ENCODE assay signal across 9 cellular contexts in genomic region chr12:69330475-69331473, GRCh38. TPM values are rescaled to one million over a fixed set of nuclear protein-coding genes. Genes with fewer than 3 reads are reported as not detected.
A peak's percentile ranks its signal among the peaks of the same experiment; 100 is the strongest.
DNase-seq lines count a peak whose midpoint lies in the region; ATAC-seq, FAIRE-seq and TF ChIP-seq lines count a peak whose summit lies in the region.
"Had no signal": no experiment of that assay in that cellular context is flagged by ENCODE, and none has a peak within 500 bp of the region (broad histone marks: within the 10 kb centered on the region; RNA-seq: fewer than 3 reads in every experiment).

No MANE protein-coding gene starts in this region.

- no peaks in the 10 kb centered on the region for H3K36me3 ChIP-seq in trophoblast cell (ENCODE audit: control insufficient read depth in 1 of 2, insufficient read depth in 2 of 2, low read length in 2 of 2)

- no peak overlapping the region for H2AK5ac ChIP-seq in trophoblast cell (ENCODE audit: low read length)

- H3K27me3 ChIP-seq in foreskin keratinocyte = no peaks in the 10 kb centered on the region
- no peaks in the 10 kb centered on the region for H3K27me3 ChIP-seq in trophoblast cell (ENCODE audit: insufficient read depth, low read length)

- WGBS in trophoblast cell (ENCODE audit: extremely low coverage, insufficient coverage, insufficient read length) = no CpG with 5 or more reads among the region's 18 CpGs

- H3K9me3 ChIP-seq in trophoblast cell (ENCODE audit: insufficient read depth, low read depth, low read length) = no peaks in the 10 kb centered on the region

- no peak overlapping the region for H4K91ac ChIP-seq in trophoblast cell (ENCODE audit: low read depth, low read length)

- peak; percentile 31; the same call in 1 of the 2 replicates for TF ChIP-seq POLR2A in GM12891 (IDR thresholded peaks at IDR 0.05; ENCODE audit: low read depth, low read length)

- H3K4ac ChIP-seq in trophoblast cell (ENCODE audit: low read depth, low read length) = no peak overlapping the region

- H3K18ac ChIP-seq in trophoblast cell (ENCODE audit: low read length) = no peak overlapping the region

- peak overlapping the region; percentile 26 for H3K27ac ChIP-seq in foreskin keratinocyte
- H3K27ac ChIP-seq in trophoblast cell (ENCODE audit: low read depth, low read length) = no peak overlapping the region

- H3K23ac ChIP-seq in trophoblast cell (ENCODE audit: low read length) = no peak overlapping the region

- no peak for FAIRE-seq in GM12891 (lab: Jason Lieb, UNC)
- FAIRE-seq: colon had no signal

- peaks cover 3% of the 10 kb centered on the region for H3K27me3 Mint-ChIP-seq in activated T-cell treated with anti-CD3 and anti-CD28 coated beads, Interleukin-2, amount 50 U/mL, for 4 hours (ENCODE audit: low read depth)

- no peak overlapping the region for H2BK12ac ChIP-seq in trophoblast cell (ENCODE audit: low read length)

- no peak for DNase-seq in GM12891 (ENCODE audit: insufficient read length, low spot score)
- no peak for DNase-seq in HFF-Myc (ENCODE audit: extremely low read depth, low read depth)
- DNase-seq in NCI-H510A (lab: John Stamatoyannopoulos, UW) = peak; percentile 39
- DNase-seq in activated T-cell treated with anti-CD3 and anti-CD28 coated beads, Interleukin-2, amount 50 U/mL, for 4 hours = peak; percentile 38
- peak in 1 of 2 donors; percentile 18 for DNase-seq in foreskin keratinocyte
- peak in 1 of 2 donors; percentile 20 for DNase-seq in trophoblast cell
- DNase-seq in ureter (ENCODE audit: low spot score) = peak; percentile 50
- DNase-seq in kidney glomerular epithelial cell (lab: John Stamatoyannopoulos, UW) = no peak

- no peak overlapping the region for H3K9ac ChIP-seq in trophoblast cell (ENCODE audit: low read length)

- peak; percentile 76 to 78 for ATAC-seq in activated T-cell treated with anti-CD3 and anti-CD28 coated beads, Interleukin-2, amount 50 U/mL, for 4 hours
- peak; percentile 62 for ATAC-seq in foreskin keratinocyte

- no peak overlapping the region for H2BK5ac ChIP-seq in trophoblast cell (ENCODE audit: low read depth, low read length, poor library complexity)

- no peak overlapping the region for H3K14ac ChIP-seq in trophoblast cell (ENCODE audit: low read length)

- TF ChIP-seq CTCF in HFF-Myc (IDR thresholded peaks at IDR 0.05; ENCODE audit: low read depth, low read length, missing control alignments) (no peak), foreskin keratinocyte (conservative IDR thresholded peaks at IDR 0.05) (no peak)

- no peak overlapping the region for H4K8ac ChIP-seq in trophoblast cell (ENCODE audit: low read depth, low read length)

- H3K79me1 ChIP-seq in trophoblast cell (ENCODE audit: low read length) = no peaks in the 10 kb centered on the region

- H3K4me1 Mint-ChIP-seq in activated T-cell treated with anti-CD3 and anti-CD28 coated beads, Interleukin-2, amount 50 U/mL, for 4 hours (ENCODE audit: low read depth) = peaks cover 62% of the 10 kb centered on the region

- H3K36me3 Mint-ChIP-seq in activated T-cell treated with anti-CD3 and anti-CD28 coated beads, Interleukin-2, amount 50 U/mL, for 4 hours (ENCODE audit: insufficient read depth) = peaks cover 8% of the 10 kb centered on the region

- H3K4me1 ChIP-seq in foreskin keratinocyte (peaks cover 10% of the 10 kb centered on the region), trophoblast cell (ENCODE audit: control insufficient read depth in 1 of 2, insufficient read depth in 2 of 2, low read length in 2 of 2) (no peaks in the 10 kb centered on the region)

- H3K79me2 ChIP-seq in trophoblast cell (ENCODE audit: control insufficient read depth, insufficient read depth, low read length, poor library complexity) = no peaks in the 10 kb centered on the region

- H2BK120ac ChIP-seq in trophoblast cell (ENCODE audit: insufficient read depth, low read length, poor library complexity) = no peak overlapping the region

- no peak overlapping the region for H4K12ac ChIP-seq in trophoblast cell (ENCODE audit: low read depth, low read length)

- H3K4me3 ChIP-seq in HFF-Myc (replicated peaks; ENCODE audit: low read depth, low read length) (peak overlapping the region; percentile 15; the same call in 1 of the 2 replicates), trophoblast cell (ENCODE audit: low read depth, low read length) (no peak overlapping the region)

- H3K4me2 ChIP-seq in trophoblast cell (ENCODE audit: low read length) = peak overlapping the region; percentile 68

- H3K4me3 Mint-ChIP-seq in activated T-cell treated with anti-CD3 and anti-CD28 coated beads, Interleukin-2, amount 50 U/mL, for 4 hours = peak overlapping the region; percentile 86

- no peak overlapping the region for H2AFZ ChIP-seq in trophoblast cell (ENCODE audit: insufficient read depth, low read length, poor library complexity)

- H3K9me3 Mint-ChIP-seq in activated T-cell treated with anti-CD3 and anti-CD28 coated beads, Interleukin-2, amount 50 U/mL, for 4 hours = no peaks in the 10 kb centered on the region

TF ChIP-seq in GM12891, 5 proteins besides CTCF, POLR2A, EP300 and RAD21:
- TF ChIP-seq PAX5 (IDR thresholded peaks at IDR 0.05; ENCODE audit: insufficient read depth, low read length, severe bottlenecking) (no peak), TAF1 (IDR thresholded peaks at IDR 0.05; ENCODE audit: low read depth, low read length) (peak; percentile 45; the same call in 1 of the 2 replicates), POLR2AphosphoS5 (IDR thresholded peaks at IDR 0.05; ENCODE audit: low read depth, low read length) (peak; percentile 45; the same call in 1 of the 2 replicates)
TF ChIP-seq in GM12891: peak in this region for 2.

RNA-seq across cellular contexts. Expression of gene LYZ, which starts 17.4 kb away (rescaled TPM):
- polyA plus RNA-seq in GM12891 (2012; ENCODE audit: low read depth, missing spikeins) = not detected
- total RNA-seq in activated T-cell treated with anti-CD3 and anti-CD28 coated beads, Interleukin-2, amount 50 U/mL, for 4 hours = 1 to 10 TPM in 2 of 3 donors, under 1 TPM in 1; 0.71 to 1.8 (median 1.4) TPM
- total RNA-seq in foreskin keratinocyte (not detected in 2 replicates), ureter (28.5 TPM)
- polyA plus RNA-seq in foreskin keratinocyte = 0.04 TPM in 1 of 2 replicates, not detected in the other
- 0.04 and 0.10 TPM in 2 replicates for polyA plus RNA-seq in trophoblast cell (2013)

RNA-seq across cellular contexts. Expression of gene YEATS4, which starts 28.8 kb away (rescaled TPM):
- polyA plus RNA-seq in GM12891 (2012; ENCODE audit: low read depth, missing spikeins) = 24.5 TPM
- 10 to 100 TPM; 36.2 to 53.3 (median 39.8) TPM for total RNA-seq in activated T-cell treated with anti-CD3 and anti-CD28 coated beads, Interleukin-2, amount 50 U/mL, for 4 hours
- total RNA-seq in foreskin keratinocyte (28.0 and 28.1 TPM in 2 replicates), ureter (12.5 TPM)
- 21.9 and 25.1 TPM in 2 replicates for polyA plus RNA-seq in foreskin keratinocyte
- 13.2 and 13.5 TPM in 2 replicates for polyA plus RNA-seq in trophoblast cell (2013)

Comparison
In these comparisons a context has a peak if more than half of its experiments do, and no peak if none do; other contexts are left out.
1. DNase-seq: peak in NCI-H510A (single experiment), activated T-cell treated with anti-CD3 and anti-CD28 coated beads, Interleukin-2, amount 50 U/mL, for 4 hours (single experiment) and ureter (single experiment); none in GM12891 (single experiment), HFF-Myc (single experiment) and kidney glomerular epithelial cell (single experiment).
2. RNA of gene LYZ, which starts 17.4 kb away (total RNA-seq): 28.5 TPM in ureter (single experiment); 0.71 to 1.8 TPM in activated T-cell treated with anti-CD3 and anti-CD28 coated beads, Interleukin-2, amount 50 U/mL, for 4 hours and not detected in foreskin keratinocyte; every median in the first group is over 10 times any median in the second.